21 cellular contexts compared by ENCODE assay signal in the genomic region with DNA sequence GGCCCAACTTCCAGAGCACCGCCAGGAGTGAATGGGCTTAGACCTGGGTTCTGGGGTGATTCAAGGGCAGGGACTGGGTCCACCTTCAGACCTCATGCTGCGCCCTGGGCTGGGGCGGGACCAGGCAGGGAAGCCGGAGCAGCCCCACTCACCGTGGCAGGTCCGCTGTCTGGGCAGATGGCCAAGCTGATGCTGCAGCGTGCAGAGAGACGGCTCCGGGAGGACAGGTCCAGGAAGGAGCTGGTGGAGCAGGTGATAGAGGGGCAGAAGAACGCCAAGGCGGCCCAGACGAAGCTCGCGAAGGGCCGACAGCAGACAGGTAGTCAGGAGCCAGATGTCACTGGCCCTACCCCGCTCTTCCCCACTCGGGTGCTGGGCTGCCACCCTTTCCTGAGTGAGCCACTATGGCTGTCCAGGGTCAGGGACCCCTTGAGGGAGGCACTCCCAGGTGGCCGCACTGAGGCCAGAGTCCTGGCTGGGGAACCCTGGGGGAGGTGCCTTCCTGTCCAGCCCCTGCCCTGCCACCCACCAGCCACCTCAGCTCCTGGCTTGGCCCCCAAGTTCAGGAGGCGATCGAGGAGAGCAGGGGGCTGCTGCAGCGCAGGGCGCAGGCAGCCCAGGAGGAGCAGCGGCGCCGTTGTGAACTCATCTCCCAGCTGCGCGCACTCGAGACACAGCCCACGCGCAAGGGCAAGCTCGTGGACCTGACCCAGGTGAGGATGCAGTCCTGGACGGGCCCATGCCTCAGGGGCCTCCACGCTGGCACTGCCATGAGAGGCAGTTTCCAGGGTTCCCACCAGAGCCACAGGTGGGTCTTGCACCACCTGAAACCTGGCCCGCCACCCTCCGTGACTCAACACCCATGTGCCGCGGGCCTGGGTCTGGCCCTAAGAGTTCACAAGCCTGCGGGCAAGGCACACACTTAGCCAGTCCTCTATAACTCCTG. TPM values are rescaled to one million over a fixed set of nuclear protein-coding genes. Genes with fewer than 3 reads are reported as not detected.
"Had no signal": no experiment of that assay in that cellular context is flagged by ENCODE, and none has a peak within 500 bp of the region (broad histone marks: within the 10 kb centered on the region; RNA-seq: fewer than 3 reads in every experiment).

No MANE protein-coding gene starts in this region.

- H3K4me3 Mint-ChIP-seq: activated CD8-positive, alpha-beta memory T cell treated with anti-CD3 and anti-CD28 coated beads, Interleukin-2, amount 10 ng/mL, durations not matched to agents 7 days and 5 days; activated naive CD4-positive, alpha-beta T cell treated with anti-CD3 and anti-CD28 coated beads, Interleukin-2, amount 10 ng/mL, durations not matched to agents 7 days and 5 days; activated T-cell treated with anti-CD3 and anti-CD28 coated beads, Interleukin-2, amount 50 U/mL, for 24 hours; dendritic cell treated with granulocyte-macrophage colony-stimulating factor and Interleukin-4, amounts not matched to agents 40 ng/mL and 50 ng/mL, for 4 days; mesothelial cell of epicardium had no signal

- H3K9me3 ChIP-seq: ascending aorta, breast epithelium, heart left ventricle, ovary, sigmoid colon, stomach, testis had no signal

- H3K9me3 Mint-ChIP-seq: activated naive CD4-positive, alpha-beta T cell treated with anti-CD3 and anti-CD28 coated beads, Interleukin-2, amount 10 ng/mL, durations not matched to agents 7 days and 5 days; activated T-cell treated with anti-CD3 and anti-CD28 coated beads, Interleukin-2, amount 50 U/mL, for 24 hours; dendritic cell treated with granulocyte-macrophage colony-stimulating factor and Interleukin-4, amounts not matched to agents 40 ng/mL and 50 ng/mL, for 4 days; mesothelial cell of epicardium; nephron progenitor cell had no signal

- H3K36me3 Mint-ChIP-seq: activated CD8-positive, alpha-beta memory T cell treated with anti-CD3 and anti-CD28 coated beads, Interleukin-2, amount 10 ng/mL, durations not matched to agents 7 days and 5 days; activated naive CD4-positive, alpha-beta T cell treated with anti-CD3 and anti-CD28 coated beads, Interleukin-2, amount 10 ng/mL, durations not matched to agents 7 days and 5 days; mesothelial cell of epicardium had no signal

- H3K27ac Mint-ChIP-seq: activated CD8-positive, alpha-beta memory T cell treated with anti-CD3 and anti-CD28 coated beads, Interleukin-2, amount 10 ng/mL, durations not matched to agents 7 days and 5 days; activated naive CD4-positive, alpha-beta T cell treated with anti-CD3 and anti-CD28 coated beads, Interleukin-2, amount 10 ng/mL, durations not matched to agents 7 days and 5 days; activated T-cell treated with anti-CD3 and anti-CD28 coated beads, Interleukin-2, amount 50 U/mL, for 24 hours; dendritic cell treated with granulocyte-macrophage colony-stimulating factor and Interleukin-4, amounts not matched to agents 40 ng/mL and 50 ng/mL, for 4 days; mesothelial cell of epicardium had no signal

- H3K36me3 ChIP-seq: ascending aorta, breast epithelium, heart left ventricle, ovary, sigmoid colon, stomach, WERI-Rb-1 had no signal

- H3K4me3 ChIP-seq: ascending aorta, breast epithelium, heart left ventricle, lung, ovary, sigmoid colon, testis had no signal

- ATAC-seq: activated CD8-positive, alpha-beta memory T cell treated with anti-CD3 and anti-CD28 coated beads, Interleukin-2, amount 10 ng/mL, durations not matched to agents 7 days and 5 days; heart left ventricle; left colon had no signal

- H3K27me3 ChIP-seq: ascending aorta, breast epithelium, ovary, sigmoid colon, testis had no signal

- DNase-seq: activated CD4-positive, alpha-beta T cell treated with anti-CD3 and anti-CD28 coated beads, Interleukin-2, amount 50 U/mL, for 48 hours; activated CD8-positive, alpha-beta memory T cell treated with anti-CD3 and anti-CD28 coated beads, Interleukin-2, amount 10 ng/mL, durations not matched to agents 7 days and 5 days; activated naive CD4-positive, alpha-beta T cell treated with anti-CD3 and anti-CD28 coated beads, Interleukin-2, amount 10 ng/mL, durations not matched to agents 7 days and 5 days; activated T-cell treated with anti-CD3 and anti-CD28 coated beads, Interleukin-2, amount 50 U/mL, for 24 hours; effector memory CD4-positive, alpha-beta T cell; foreskin melanocyte; heart left ventricle; left colon; nephron progenitor cell; ovary; sigmoid colon; stimulated activated CD4-positive, alpha-beta T cell treated with anti-CD3 and anti-CD28 coated beads, Interleukin-1b, Interleukin-23, amount 100 ng/mL, for 48 hours; stomach; testis; WERI-Rb-1 had no signal

- H3K27ac ChIP-seq: ascending aorta, breast epithelium, heart left ventricle, ovary, sigmoid colon, stomach, testis, WERI-Rb-1 had no signal

RNA-seq across cellular contexts. Expression of gene CFAP99, which starts 40.1 kb away (rescaled TPM):
- total RNA-seq: activated CD8-positive, alpha-beta memory T cell treated with anti-CD3 and anti-CD28 coated beads, Interleukin-2, amount 10 ng/mL, durations not matched to agents 7 days and 5 days; ascending aorta; heart left ventricle; mesothelial cell of epicardium; sigmoid colon; urinary bladder had no signal
- polyA plus RNA-seq: heart left ventricle had no signal
